In the genomic region with DNA sequence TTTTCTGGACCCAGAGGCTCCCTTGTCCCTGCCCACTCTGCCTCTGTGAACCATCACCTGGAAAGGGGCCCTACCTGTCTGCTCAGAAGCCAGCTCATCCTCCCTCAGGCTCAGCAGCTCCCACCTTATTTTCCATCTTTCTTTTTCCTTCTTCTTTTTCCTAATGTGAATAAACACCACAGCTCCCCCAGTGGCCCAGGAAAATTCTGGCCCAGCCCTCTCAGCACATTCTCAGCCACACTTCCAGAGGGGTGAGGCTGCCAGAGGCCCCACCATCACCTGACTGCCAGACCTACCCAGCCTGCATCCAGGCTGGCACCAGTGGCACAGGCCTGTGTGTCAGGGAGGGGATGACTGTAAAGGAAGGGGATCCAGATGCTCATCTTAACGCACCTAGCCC, we compare ENCODE assay signal across 14 cellular contexts. TPM values are rescaled to one million over a fixed set of nuclear protein-coding genes. Genes with fewer than 3 reads are reported as not detected.
DNase-seq lines count a peak whose midpoint lies in the region; ATAC-seq and TF ChIP-seq lines count a peak whose summit lies in the region.
"Had no signal": no experiment of that assay in that cellular context is flagged by ENCODE, and none has a peak within 500 bp of the region (broad histone marks: within the 10 kb centered on the region; RNA-seq: fewer than 3 reads in every experiment).

No MANE protein-coding gene starts in this region.

- H2AFZ ChIP-seq in hepatocyte, result no peak overlapping the region

- H3K27ac Mint-ChIP-seq in activated T-helper 17 cell treated with anti-CD3 and anti-CD28 coated beads, Interleukin-2, amount 50 U/mL, for 72 hours, result peak overlapping the region; percentile 12
- H3K27ac Mint-ChIP-seq in type B pancreatic cell, result no peak overlapping the region
- H3K27ac Mint-ChIP-seq: activated CD8-positive, alpha-beta T cell treated with anti-CD3 and anti-CD28 coated beads for 36 hours had no signal

- TF ChIP-seq CTCF in left ventricle myocardium inferior (IDR thresholded peaks at IDR 0.05; ENCODE audit: borderline replicate concordance) (peak; percentile 14), hepatocyte (IDR thresholded peaks at IDR 0.05; ENCODE audit: poor library complexity) (peak; percentile 22), type B pancreatic cell (conservative IDR thresholded peaks at IDR 0.05) (peak; percentile 52)

- H4K20me1 ChIP-seq in hepatocyte (ENCODE audit: insufficient read depth, poor library complexity, severe bottlenecking), result no peaks in the 10 kb centered on the region

- intact Hi-C loops in left ventricle myocardium inferior (cut with micrococcal nuclease) (no loop called here), left cardiac atrium (cut with DNase I) (loop anchor here in 1 of 2 donors (5.0 kb wide), 1 partner anchor 36 kb away; no protein-coding TSS in a partner anchor)

- H3K9me2 ChIP-seq in hepatocyte (replicated peaks; ENCODE audit: insufficient read depth), result no peaks in the 10 kb centered on the region

- 81% methylated on average over 1 of the region's 1 CpG for WGBS in hepatocyte (ENCODE audit: low lambda C conversion rate, missing lambda C conversion rate)

- H3K27me3 Mint-ChIP-seq in activated T-helper 17 cell treated with anti-CD3 and anti-CD28 coated beads, Interleukin-2, amount 50 U/mL, for 72 hours, result no peaks in the 10 kb centered on the region
- no peaks in the 10 kb centered on the region for H3K27me3 Mint-ChIP-seq in type B pancreatic cell
- H3K27me3 Mint-ChIP-seq: activated CD8-positive, alpha-beta T cell treated with anti-CD3 and anti-CD28 coated beads for 36 hours had no signal

- H3K4me1 ChIP-seq in left ventricle myocardium inferior (peaks cover 4% of the 10 kb centered on the region), hepatocyte (ENCODE audit: insufficient read depth) (no peaks in the 10 kb centered on the region)
- H3K4me1 ChIP-seq: colonic mucosa had no signal

- no peaks in the 10 kb centered on the region for H3K9me3 ChIP-seq in left ventricle myocardium inferior (replicated peaks)
- H3K9me3 ChIP-seq in hepatocyte (ENCODE audit: low read depth), result no peaks in the 10 kb centered on the region
- H3K9me3 ChIP-seq: colonic mucosa had no signal

- no peak overlapping the region for H3K4me3 Mint-ChIP-seq in activated T-helper 17 cell treated with anti-CD3 and anti-CD28 coated beads, Interleukin-2, amount 50 U/mL, for 72 hours
- no peak overlapping the region for H3K4me3 Mint-ChIP-seq in type B pancreatic cell
- H3K4me3 Mint-ChIP-seq: activated CD8-positive, alpha-beta T cell treated with anti-CD3 and anti-CD28 coated beads for 36 hours had no signal

- DNase-seq in left ventricle myocardium inferior, result no peak
- DNase-seq in left cardiac atrium, result no peak
- no peak for DNase-seq in hepatocyte (ENCODE audit: low spot score)
- no peak for DNase-seq in type B pancreatic cell (ENCODE audit: extremely low spot score, unreplicated experiment)
- no peak for DNase-seq in kidney glomerular epithelial cell (lab: John Stamatoyannopoulos, UW)
- no peak for DNase-seq in NCI-H526 treated with DMSO at 0.1 percent for 48 hours (lab: John Stamatoyannopoulos, UW)
- DNase-seq: activated CD8-positive, alpha-beta T cell treated with anti-CD3 and anti-CD28 coated beads for 36 hours; activated naive CD4-positive, alpha-beta T cell treated with Interleukin-2 at 50 U/mL for 16 hours; colonic mucosa; foreskin melanocyte; KG1; NCI-H2029 had no signal

- H3K36me3 Mint-ChIP-seq in activated T-helper 17 cell treated with anti-CD3 and anti-CD28 coated beads, Interleukin-2, amount 50 U/mL, for 72 hours (ENCODE audit: low read depth), result no peaks in the 10 kb centered on the region
- peaks cover 6% of the 10 kb centered on the region for H3K36me3 Mint-ChIP-seq in type B pancreatic cell

- H3K27me3 ChIP-seq in left ventricle myocardium inferior (ENCODE audit: low read depth) (no peaks in the 10 kb centered on the region), hepatocyte (no peaks in the 10 kb centered on the region)
- H3K27me3 ChIP-seq: colonic mucosa had no signal

- no peak for ATAC-seq in left cardiac atrium
- no peak for ATAC-seq in activated T-helper 17 cell treated with anti-CD3 and anti-CD28 coated beads, Interleukin-2, amount 50 U/mL, for 72 hours (replicated peaks)
- no peak for ATAC-seq in HG02798 (IDR thresholded peaks at IDR 0.05; ENCODE audit: poor library complexity, unreplicated experiment)
- ATAC-seq: activated CD8-positive, alpha-beta T cell treated with anti-CD3 and anti-CD28 coated beads for 36 hours had no signal

- no peak overlapping the region for H3K4me2 ChIP-seq in hepatocyte

- H3K36me3 ChIP-seq in left ventricle myocardium inferior (no peaks in the 10 kb centered on the region), hepatocyte (replicated peaks; ENCODE audit: insufficient read depth, low read depth) (no peaks in the 10 kb centered on the region)
- H3K36me3 ChIP-seq: colonic mucosa had no signal

- H3K27ac ChIP-seq in left ventricle myocardium inferior (replicated peaks) (no peak overlapping the region), hepatocyte (no peak overlapping the region)
- H3K27ac ChIP-seq: colonic mucosa had no signal

- H3K4me3 ChIP-seq in left ventricle myocardium inferior (no peak overlapping the region), hepatocyte (no peak overlapping the region)
- H3K4me3 ChIP-seq: colonic mucosa had no signal

- no peaks in the 10 kb centered on the region for H3K79me2 ChIP-seq in hepatocyte

- no peaks in the 10 kb centered on the region for H3K9me3 Mint-ChIP-seq in activated T-helper 17 cell treated with anti-CD3 and anti-CD28 coated beads, Interleukin-2, amount 50 U/mL, for 72 hours
- H3K9me3 Mint-ChIP-seq in type B pancreatic cell, result no peaks in the 10 kb centered on the region
- H3K9me3 Mint-ChIP-seq: activated CD8-positive, alpha-beta T cell treated with anti-CD3 and anti-CD28 coated beads for 36 hours had no signal

- no peaks in the 10 kb centered on the region for H3K4me1 Mint-ChIP-seq in activated T-helper 17 cell treated with anti-CD3 and anti-CD28 coated beads, Interleukin-2, amount 50 U/mL, for 72 hours
- peaks cover 16% of the 10 kb centered on the region for H3K4me1 Mint-ChIP-seq in type B pancreatic cell (ENCODE audit: unreplicated experiment)

RNA-seq across cellular contexts. Expression of gene ZFHX2, which starts 23.0 kb away (rescaled TPM):
- total RNA-seq in left ventricle myocardium inferior (0.74 TPM), left cardiac atrium (1 to 10 TPM in 1 of 2 donors, under 1 TPM in 1; 0.89 to 1.3 TPM), hepatocyte (0.28 and 1.4 TPM in 2 replicates), type B pancreatic cell (ENCODE audit: low replicate concordance) (5.6 and 11.1 TPM in 2 replicates)
- total RNA-seq in activated T-helper 17 cell treated with anti-CD3 and anti-CD28 coated beads, Interleukin-2, amount 50 U/mL, for 72 hours, result 1 to 10 TPM; 2.1 to 2.3 TPM
- polyA plus RNA-seq in hepatocyte, result 1.5 and 2.2 TPM in 2 replicates

RNA-seq across cellular contexts. Expression of gene THTPA, which starts 27.5 kb away (rescaled TPM):
- total RNA-seq in left ventricle myocardium inferior (17.2 TPM), left cardiac atrium (10 to 100 TPM; 17.3 to 18.9 TPM), hepatocyte (13.5 and 20.4 TPM in 2 replicates), type B pancreatic cell (ENCODE audit: low replicate concordance) (14.3 and 16.4 TPM in 2 replicates)
- 1 to 10 TPM; 7.3 to 8.7 TPM for total RNA-seq in activated T-helper 17 cell treated with anti-CD3 and anti-CD28 coated beads, Interleukin-2, amount 50 U/mL, for 72 hours
- 14.2 and 15.5 TPM in 2 replicates for polyA plus RNA-seq in hepatocyte

RNA-seq across cellular contexts. Expression of gene AP1G2, which starts 39.0 kb away (rescaled TPM):
- total RNA-seq in left ventricle myocardium inferior (10.4 TPM), left cardiac atrium (10 to 100 TPM; 16.5 to 32.3 TPM), hepatocyte (87.5 and 114 TPM in 2 replicates), type B pancreatic cell (ENCODE audit: low replicate concordance) (156 and 170 TPM in 2 replicates)
- 100 to 1,000 TPM; 199 to 312 TPM for total RNA-seq in activated T-helper 17 cell treated with anti-CD3 and anti-CD28 coated beads, Interleukin-2, amount 50 U/mL, for 72 hours
- polyA plus RNA-seq in hepatocyte, result 191 and 282 TPM in 2 replicates

RNA-seq across cellular contexts. Expression of gene JPH4, which starts 50.0 kb away (rescaled TPM):
- total RNA-seq in left ventricle myocardium inferior, result 0.19 TPM
- total RNA-seq in left cardiac atrium, result under 1 TPM; 0.24 to 0.68 TPM
- total RNA-seq in activated T-helper 17 cell treated with anti-CD3 and anti-CD28 coated beads, Interleukin-2, amount 50 U/mL, for 72 hours, result not detected
- 2.3 and 2.7 TPM in 2 replicates for total RNA-seq in hepatocyte
- 1.7 and 2.7 TPM in 2 replicates for polyA plus RNA-seq in hepatocyte
- total RNA-seq in type B pancreatic cell (ENCODE audit: low replicate concordance), result 0.33 and 8.3 TPM in 2 replicates

RNA-seq across cellular contexts. Expression of gene NGDN, which starts 59.1 kb away (rescaled TPM):
- 17.2 TPM for total RNA-seq in left ventricle myocardium inferior
- total RNA-seq in left cardiac atrium, result 10 to 100 TPM; 20.1 to 23.6 TPM
- 10 to 100 TPM; 43.5 to 53.1 TPM for total RNA-seq in activated T-helper 17 cell treated with anti-CD3 and anti-CD28 coated beads, Interleukin-2, amount 50 U/mL, for 72 hours
- total RNA-seq in hepatocyte, result 39.5 and 47.6 TPM in 2 replicates
- 47.2 and 51.3 TPM in 2 replicates for polyA plus RNA-seq in hepatocyte
- total RNA-seq in type B pancreatic cell (ENCODE audit: low replicate concordance), result 36.5 and 51.1 TPM in 2 replicates
